8 cellular contexts compared by ENCODE assay signal in the genomic region with DNA sequence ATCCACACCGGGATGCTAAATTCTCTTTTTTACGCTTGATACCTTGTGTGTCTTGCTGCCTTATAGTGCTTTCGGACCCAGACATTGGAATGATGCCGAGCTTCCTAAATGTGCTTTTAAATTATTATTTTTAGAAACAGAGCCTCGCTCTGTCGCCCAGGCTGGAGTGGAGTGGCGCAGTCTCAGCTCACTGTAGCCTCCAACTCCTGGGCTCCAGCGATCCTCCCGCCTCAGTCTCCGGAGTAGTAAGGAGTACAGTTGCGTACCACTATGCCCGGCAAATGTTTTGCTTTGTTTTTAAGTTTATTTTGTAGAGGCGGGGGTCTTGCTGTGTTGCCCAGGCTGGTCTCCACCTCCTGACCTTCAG. TPM values are rescaled to one million over a fixed set of nuclear protein-coding genes. Genes with fewer than 3 reads are reported as not detected.
DNase-seq lines count a peak whose midpoint lies in the region; ATAC-seq and TF ChIP-seq lines count a peak whose summit lies in the region.

No MANE protein-coding gene starts in this region.

- TF ChIP-seq CTCF in GM06990 (IDR thresholded peaks at IDR 0.05; ENCODE audit: insufficient read depth, low read length, poor library complexity, severe bottlenecking), result no peak
- TF ChIP-seq CTCF in VCaP (conservative IDR thresholded peaks at IDR 0.05), result no peak
- no peak for TF ChIP-seq CTCF in gastroesophageal sphincter (IDR thresholded peaks at IDR 0.05)
- no peak for TF ChIP-seq CTCF in psoas muscle (IDR thresholded peaks at IDR 0.05)

- TF ChIP-seq POLR2A in gastroesophageal sphincter (IDR thresholded peaks at IDR 0.05), result no peak

- no peaks in the 10 kb centered on the region for H3K36me3 ChIP-seq in GM06990 (ENCODE audit: control insufficient read depth, insufficient read depth, low read length)
- H3K36me3 ChIP-seq in gastroesophageal sphincter, result no peaks in the 10 kb centered on the region
- H3K36me3 ChIP-seq in psoas muscle (ENCODE audit: insufficient read depth in 1 of 2, low read depth in 1 of 2), result no peaks in the 10 kb centered on the region

- 34 to 63% methylated on average over 6 to 9 of the region's 13 CpGs for WGBS in gastroesophageal sphincter (ENCODE audit: low coverage in 1 of 2), 2 donors
- WGBS in psoas muscle, 3 donors, result 52 to 55% (median 55%) methylated on average over 13 of the region's 13 CpGs

- no peaks in the 10 kb centered on the region for H3K9me3 ChIP-seq in gastroesophageal sphincter
- H3K9me3 ChIP-seq in psoas muscle, result no peaks in the 10 kb centered on the region

- ATAC-seq in gastroesophageal sphincter (peak; percentile 9), psoas muscle (peak in 1 of 4 donors; percentile 25), GM18498 (IDR thresholded peaks at IDR 0.05; ENCODE audit: unreplicated experiment) (no peak), HG03442 (IDR thresholded peaks at IDR 0.05; ENCODE audit: unreplicated experiment) (no peak), HG03432 (IDR thresholded peaks at IDR 0.05; ENCODE audit: unreplicated experiment) (no peak)

- TF ChIP-seq EP300 in gastroesophageal sphincter (IDR thresholded peaks at IDR 0.05), result no peak

- H3K27ac ChIP-seq in VCaP (peak overlapping the region; percentile 68), gastroesophageal sphincter (peak overlapping the region; percentile 52 to 90 (median 88)), psoas muscle (no peak overlapping the region)

- DNase-seq in GM06990 (ENCODE audit: extremely low read depth, insufficient read length), result no peak
- DNase-seq in psoas muscle, result no peak
- DNase-seq in NOMO-1 treated with dmso at 0.1 percent for 144 hours (lab: John Stamatoyannopoulos, UW; ENCODE audit: unreplicated experiment), result no peak

- H3K4me3 ChIP-seq in GM06990 (replicated peaks; ENCODE audit: low read depth, low read length) (peak overlapping the region; percentile 70), gastroesophageal sphincter (peak overlapping the region; percentile 37 to 86), psoas muscle (peak overlapping the region; percentile 78)

- H3K4me1 ChIP-seq in gastroesophageal sphincter (peaks cover 0 to 31% (median 4%) of the 10 kb centered on the region in 3 donors), psoas muscle (no peaks in the 10 kb centered on the region)

- no peaks in the 10 kb centered on the region; the same call in none of the 2 replicates for H3K27me3 ChIP-seq in GM06990 (replicated peaks; ENCODE audit: control insufficient read depth, insufficient read depth, low read length)
- H3K27me3 ChIP-seq in gastroesophageal sphincter, result no peaks in the 10 kb centered on the region
- H3K27me3 ChIP-seq in psoas muscle (ENCODE audit: insufficient read depth in 3 of 3, low read length in 2 of 3), result peaks cover 0 to 10% (median 0%) of the 10 kb centered on the region in 3 donors

- intact Hi-C loops in psoas muscle (cut with DNase I), result no loop called here

RNA-seq across cellular contexts. Expression of gene EML5, which starts 0.5 kb away (rescaled TPM):
- total RNA-seq in gastroesophageal sphincter (1 to 10 TPM; 3.9 to 6.7 (median 4.5) TPM), psoas muscle (under 1 TPM; 0.15 to 0.24 (median 0.18) TPM)
- under 1 TPM; 0.04 to 0.21 (median 0.12) TPM for polyA plus RNA-seq in psoas muscle

RNA-seq across cellular contexts. Expression of gene TTC8, which starts 31.2 kb away (rescaled TPM):
- total RNA-seq in gastroesophageal sphincter, result 10 to 100 TPM; 17.0 to 35.3 (median 24.8) TPM
- 1 to 10 TPM; 2.2 to 3.5 (median 3.1) TPM for total RNA-seq in psoas muscle
- 1 to 10 TPM; 1.6 to 4.7 (median 2.0) TPM for polyA plus RNA-seq in psoas muscle
